Comparison of ENCODE assay signal across 32 cellular contexts in genomic region chr2:148701877-148702276, GRCh38.
"Had no signal": no experiment of that assay in that cellular context is flagged by ENCODE, and none has a peak within 500 bp of the region (broad histone marks: within the 10 kb centered on the region; RNA-seq: fewer than 3 reads in every experiment).

No MANE protein-coding gene starts in this region.

- H3K27ac ChIP-seq: breast epithelium, KMS-11, SJCRH30, WERI-Rb-1 had no signal

- H3K27me3 Mint-ChIP-seq: IgD-negative memory B cell had no signal

- ATAC-seq: Panc1 had no signal

- H3K27ac Mint-ChIP-seq: activated T-helper 2 cell treated with anti-CD3 and anti-CD28 coated beads, Interferon-gamma antibody, Interleukin-2, Interleukin-4, amounts not matched to agents 10 μg/mL and 5 μg/mL and 100 μg/mL, durations not matched to agents 14 hours and 24 hours and 36 hours had no signal

- H3K4me3 Mint-ChIP-seq: activated T-cell treated with anti-CD3 and anti-CD28 coated beads, Interleukin-2, amount 50 U/mL, for 4 hours had no signal

- DNase-seq: activated CD4-positive, alpha-beta T cell treated with anti-CD3 and anti-CD28 coated beads for 4 hours; activated CD4-positive, alpha-beta T cell treated with anti-CD3 and anti-CD28 coated beads, Interleukin-2, amount 50 U/mL, for 4 hours; activated CD8-positive, alpha-beta memory T cell treated with anti-CD3 and anti-CD28 coated beads, Interleukin-2, amount 50 U/mL, for 4 hours; activated gamma-delta T cell treated with Interleukin-2 at 50 U/mL for 16 hours; activated naive CD4-positive, alpha-beta T cell treated with anti-CD3 and anti-CD28 coated beads, Interleukin-2, amount 50 U/mL, for 16 hours; activated T-cell treated with anti-CD3 and anti-CD28 coated beads, Interleukin-2, amount 50 U/mL, for 4 hours; aorta; caudate nucleus; MG63; MV-4-11; NCI-H1092 treated with DMSO at 0.1 percent for 48 hours; NCI-H1417 treated with DMSO at 0.1 percent for 48 hours; NCI-H1694; NCI-H2029; NCI-H2107; NCI-H2171 treated with DMSO at 0.1 percent for 48 hours; NCI-H226; NCI-H526 treated with DMSO at 0.1 percent for 48 hours; NCI-H82; NK-92 treated with Interleukin-12 subunit alpha and Interleukin-12 subunit beta, amount 100 ng/mL, for 24 hours; OCI-M1; Right ventricle myocardium superior; RPMI8226; SJCRH30; SK-N-SH; T-helper 1 cell; WERI-Rb-1 had no signal
